9 cellular contexts compared by ENCODE assay signal in genomic region chr18:9825571-9826073, GRCh38.
A peak's percentile ranks its signal among the peaks of the same experiment; 100 is the strongest.
DNase-seq lines count a peak whose midpoint lies in the region; ATAC-seq lines count a peak whose summit lies in the region.
"Had no signal": no experiment of that assay in that cellular context is flagged by ENCODE, and none has a peak within 500 bp of the region (broad histone marks: within the 10 kb centered on the region; RNA-seq: fewer than 3 reads in every experiment).

No MANE protein-coding gene starts in this region.

- ATAC-seq in HG03139 (IDR thresholded peaks at IDR 0.05; ENCODE audit: unreplicated experiment) (no peak), GM21423 (IDR thresholded peaks at IDR 0.05; ENCODE audit: unreplicated experiment) (no peak), GM21360 (IDR thresholded peaks at IDR 0.05; ENCODE audit: unreplicated experiment) (no peak)

- H3K4me3 ChIP-seq in BLaER1 treated with 17β-estradiol and CSF1 and Interleukin-3, amounts not matched to agents 10 nM and 100 nM, result peak overlapping the region in 3 of 10 experiments; percentile 10 to 32 (median 29); a peak in 3 of 20 replicates
- H3K4me3 ChIP-seq in mucosa of rectum (ENCODE audit: low read length in 2 of 2), result no peak overlapping the region

- no peaks in the 10 kb centered on the region for H4K20me1 ChIP-seq in BLaER1 treated with 17β-estradiol and CSF1 and Interleukin-3, amounts not matched to agents 10 nM and 100 nM

- H3K4me2 ChIP-seq in BLaER1 treated with 17β-estradiol and CSF1 and Interleukin-3, amounts not matched to agents 10 nM and 100 nM, result peak overlapping the region in 10 of 11 experiments; percentile 6 to 90 (median 82); a peak in 17 of 22 replicates

- peaks cover 0 to 90% (median 54%) of the 10 kb centered on the region in 10 experiments; a peak in 18 of 20 replicates for H3K4me1 ChIP-seq in BLaER1 treated with 17β-estradiol and CSF1 and Interleukin-3, amounts not matched to agents 10 nM and 100 nM
- peaks cover 19 to 29% of the 10 kb centered on the region in 2 donors for H3K4me1 ChIP-seq in mucosa of rectum (ENCODE audit: control insufficient read depth in 2 of 2, insufficient read depth in 2 of 2, low read length in 2 of 2)

- peaks cover 0 to 6% (median 0%) of the 10 kb centered on the region in 11 experiments; a peak in 1 of 22 replicates for H3K36me3 ChIP-seq in BLaER1 treated with 17β-estradiol and CSF1 and Interleukin-3, amounts not matched to agents 10 nM and 100 nM
- no peaks in the 10 kb centered on the region for H3K36me3 ChIP-seq in mucosa of rectum (ENCODE audit: control insufficient read depth in 2 of 2, insufficient read depth in 2 of 2, low read length in 2 of 2)

- H3K9ac ChIP-seq in BLaER1 treated with 17β-estradiol and CSF1 and Interleukin-3, amounts not matched to agents 10 nM and 100 nM, result peak overlapping the region in 7 of 11 experiments; percentile 10 to 74 (median 66); a peak in 9 of 22 replicates
- peak overlapping the region in 1 of 2 donors; percentile 56 for H3K9ac ChIP-seq in mucosa of rectum (ENCODE audit: low read depth in 1 of 2, low read length in 2 of 2)

- H3K9me3 ChIP-seq in BLaER1 treated with 17β-estradiol and CSF1 and Interleukin-3, amounts not matched to agents 10 nM and 100 nM (replicated peaks in 1 of 11), result peaks cover 0 to 4% (median 0%) of the 10 kb centered on the region in 11 experiments; a peak in 2 of 22 replicates
- no peaks in the 10 kb centered on the region for H3K9me3 ChIP-seq in mucosa of rectum (ENCODE audit: control insufficient read depth in 2 of 2, low read length in 2 of 2)

- H3K27me3 ChIP-seq in BLaER1 treated with 17β-estradiol and CSF1 and Interleukin-3, amounts not matched to agents 10 nM and 100 nM, result no peaks in the 10 kb centered on the region
- no peaks in the 10 kb centered on the region for H3K27me3 ChIP-seq in mucosa of rectum (ENCODE audit: control insufficient read depth in 2 of 2, insufficient read depth in 2 of 2, low read length in 2 of 2)

- DNase-seq in NCI-H2196 (lab: John Stamatoyannopoulos, UW; ENCODE audit: unreplicated experiment) (peak; percentile 78), dermis blood vessel endothelial cell (peak; percentile 87), NCI-H1048 (lab: John Stamatoyannopoulos, UW) (no peak)
- DNase-seq: activated naive CD8-positive, alpha-beta T cell treated with anti-CD3 and anti-CD28 coated beads, Interleukin-2, amount 10 ng/mL, durations not matched to agents 7 days and 5 days had no signal

- peak overlapping the region in 9 of 11 experiments; percentile 41 to 94 (median 83); a peak in 18 of 22 replicates for H3K27ac ChIP-seq in BLaER1 treated with 17β-estradiol and CSF1 and Interleukin-3, amounts not matched to agents 10 nM and 100 nM
- peak overlapping the region; percentile 78 to 81 for H3K27ac ChIP-seq in mucosa of rectum (ENCODE audit: low read depth in 2 of 2, low read length in 2 of 2)
